Comparison of ENCODE assay signal across 15 cellular contexts in the genomic region with DNA sequence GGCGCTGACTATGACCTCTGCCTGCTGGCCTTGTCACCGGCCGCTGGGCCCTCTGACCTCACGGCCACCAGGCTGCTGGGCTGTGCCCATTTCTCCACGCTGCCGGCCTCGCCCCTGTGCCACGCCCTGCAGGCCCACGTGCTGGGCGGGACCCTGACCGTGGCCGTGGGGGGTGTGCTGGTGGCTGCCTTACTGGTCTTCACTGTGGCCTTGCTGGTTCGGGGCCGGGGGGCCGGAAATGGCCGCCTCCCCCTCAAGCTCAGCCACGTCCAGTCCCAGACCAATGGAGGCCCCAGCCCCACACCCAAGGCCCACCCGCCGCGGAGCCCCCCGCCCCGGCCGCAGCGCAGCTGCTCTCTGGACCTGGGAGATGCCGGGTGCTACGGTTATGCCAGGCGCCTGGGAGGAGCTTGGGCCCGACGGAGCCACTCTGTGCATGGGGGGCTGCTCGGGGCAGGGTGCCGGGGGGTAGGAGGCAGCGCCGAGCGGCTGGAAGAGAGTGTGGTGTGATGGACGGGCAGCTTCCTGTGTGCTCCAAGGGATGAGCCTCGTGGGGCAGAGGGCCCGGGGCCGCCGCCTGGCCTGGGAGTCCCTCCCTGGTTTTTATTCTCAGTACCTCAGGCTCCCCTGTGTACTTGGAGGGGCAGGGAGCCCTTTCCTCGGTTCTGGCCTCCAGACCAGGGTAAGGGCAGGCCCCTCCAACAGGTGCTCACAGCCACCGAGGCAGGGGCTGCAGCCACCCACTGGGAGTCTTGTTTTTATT.
"Had no signal": no experiment of that assay in that cellular context is flagged by ENCODE, and none has a peak within 500 bp of the region (broad histone marks: within the 10 kb centered on the region; RNA-seq: fewer than 3 reads in every experiment).

No MANE protein-coding gene starts in this region.

- H3K36me3 ChIP-seq: colonic mucosa had no signal

- H3K27ac ChIP-seq: colonic mucosa, psoas muscle, suprapubic skin, upper lobe of left lung had no signal

- DNase-seq: activated CD4-positive, alpha-beta T cell treated with anti-CD3 and anti-CD28 coated beads for 1 hour; activated CD4-positive, alpha-beta T cell treated with anti-CD3 and anti-CD28 coated beads, Interleukin-2, amount 50 U/mL, for 48 hours; activated CD8-positive, alpha-beta memory T cell treated with anti-CD3 and anti-CD28 coated beads, Interleukin-2, amount 50 U/mL, for 4 hours; activated naive CD4-positive, alpha-beta T cell treated with anti-CD3 and anti-CD28 coated beads for 36 hours; colonic mucosa; hippocampal formation; natural killer cell; occipital lobe; psoas muscle; stimulated activated CD4-positive, alpha-beta T cell treated with anti-CD3 and anti-CD28 coated beads, Interleukin-4, amount 100 ng/mL, for 1 hour; stimulated activated CD8-positive, alpha-beta memory T cell treated with anti-CD3 and anti-CD28 coated beads, Interleukin-4, amount 100 ng/mL, for 48 hours; stimulated activated naive CD8-positive, alpha-beta T cell treated with anti-CD3 and anti-CD28 coated beads, Interleukin-15, Interleukin-2, amounts not matched to agents 100 U/mL and 50 U/mL, for 24 hours; T-helper 2 cell had no signal

- H3K9me3 ChIP-seq: colonic mucosa, psoas muscle, suprapubic skin, upper lobe of left lung had no signal

- H3K4me3 ChIP-seq: colonic mucosa, psoas muscle, suprapubic skin, upper lobe of left lung had no signal

- ATAC-seq: natural killer cell; psoas muscle; stimulated activated naive CD8-positive, alpha-beta T cell treated with anti-CD3 and anti-CD28 coated beads, Interleukin-15, Interleukin-2, amounts not matched to agents 100 U/mL and 50 U/mL, for 24 hours had no signal

- H3K27me3 ChIP-seq: colonic mucosa, suprapubic skin, upper lobe of left lung had no signal
